ENCODE assay signal across 7 cellular contexts in the genomic region with DNA sequence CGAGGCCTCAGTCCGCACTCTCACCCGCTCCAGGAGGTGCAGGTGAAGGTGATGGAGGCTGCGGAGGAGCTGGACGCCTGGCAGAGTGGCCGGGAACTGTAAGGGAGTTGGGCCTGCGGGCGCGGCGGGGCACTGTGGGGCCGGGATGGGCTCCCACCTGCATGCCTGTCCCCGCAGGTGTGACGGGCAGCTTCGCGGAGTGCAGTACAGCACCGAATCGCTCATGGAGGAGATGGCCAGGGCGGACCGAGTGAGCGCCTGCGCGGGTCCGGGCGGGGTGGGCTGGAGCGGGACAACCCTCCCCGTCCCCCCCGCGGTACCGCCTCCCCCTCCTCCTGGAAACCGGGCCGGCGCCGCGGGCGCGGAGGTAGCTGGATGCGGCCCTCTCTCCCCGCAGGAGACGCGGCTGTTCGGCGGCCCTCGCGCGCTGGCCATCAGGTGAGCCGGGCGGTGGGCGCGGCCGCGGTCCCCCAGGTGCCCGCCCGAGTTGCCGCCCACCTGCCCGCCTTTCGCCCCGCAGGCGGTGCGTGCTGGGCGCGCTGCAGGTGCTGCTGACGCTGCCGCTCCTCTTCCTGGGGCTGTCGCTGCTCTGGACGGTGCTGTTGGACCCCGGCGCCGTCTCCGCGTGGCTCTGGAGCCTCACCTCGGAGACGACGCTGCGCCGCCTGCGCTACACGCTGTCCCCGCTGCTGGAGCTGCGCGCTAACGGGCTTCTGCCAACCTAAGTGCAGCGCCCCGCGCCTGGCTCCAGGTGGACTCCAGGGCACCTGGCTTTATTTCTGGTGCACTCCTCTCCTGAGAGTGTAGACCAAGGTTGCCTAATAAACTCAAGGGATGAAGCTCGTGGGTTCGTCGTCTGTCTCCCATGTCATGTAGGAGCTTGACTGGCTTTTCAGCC. TPM values are rescaled to one million over a fixed set of nuclear protein-coding genes. Genes with fewer than 3 reads are reported as not detected.
DNase-seq lines count a peak whose midpoint lies in the region; ATAC-seq and TF ChIP-seq lines count a peak whose summit lies in the region.
"Not testable (repeated sequence)": the region's sequence is repeated elsewhere in the genome, so short reads cannot be mapped to it uniquely, and the experiment has no call there.

No MANE protein-coding gene starts in this region.

- not testable (repeated sequence) for H3K4me3 Mint-ChIP-seq in CD4-positive, alpha-beta memory T cell; GM23338; activated naive CD4-positive, alpha-beta T cell treated with anti-CD3 and anti-CD28 coated beads, Interleukin-2, amount 10 ng/mL, durations not matched to agents 7 days and 5 days; neural progenitor cell

- not testable (repeated sequence) for TF ChIP-seq CTCF in GM23338 (conservative IDR thresholded peaks at IDR 0.05; ENCODE audit: low read depth in 2 of 2); foreskin keratinocyte (conservative IDR thresholded peaks at IDR 0.05)
- peak; percentile 13 for TF ChIP-seq CTCF in neural progenitor cell (IDR thresholded peaks at IDR 0.05)

- peak in 3 of 5 donors; percentile 13 to 15 (median 14) for DNase-seq in CD4-positive, alpha-beta memory T cell
- DNase-seq in GM23338 (ENCODE audit: low spot score); foreskin keratinocyte; neural progenitor cell (ENCODE audit: low spot score): not testable (repeated sequence)
- peak; percentile 37 for DNase-seq in activated CD4-positive, alpha-beta T cell treated with anti-CD3 and anti-CD28 coated beads for 48 hours
- peak; percentile 30 for DNase-seq in activated naive CD4-positive, alpha-beta T cell treated with anti-CD3 and anti-CD28 coated beads, Interleukin-2, amount 10 ng/mL, durations not matched to agents 7 days and 5 days

- H3F3A ChIP-seq in GM23338 (replicated peaks; ENCODE audit: low read depth); neural progenitor cell (ENCODE audit: low read depth): not testable (repeated sequence)

- H3K9me2 ChIP-seq in GM23338 (ENCODE audit: insufficient read depth) = not testable (repeated sequence)

- not testable (repeated sequence) for H3K4me3 ChIP-seq in CD4-positive, alpha-beta memory T cell (ENCODE audit: low read length in 2 of 2); GM23338; neural progenitor cell

- not testable (repeated sequence) for H3K27me3 Mint-ChIP-seq in CD4-positive, alpha-beta memory T cell; GM23338 (ENCODE audit: insufficient read depth, low read depth, poor library complexity); activated naive CD4-positive, alpha-beta T cell treated with anti-CD3 and anti-CD28 coated beads, Interleukin-2, amount 10 ng/mL, durations not matched to agents 7 days and 5 days; neural progenitor cell (ENCODE audit: insufficient read depth, low read depth)

- not testable (repeated sequence) for H3K36me3 ChIP-seq in CD4-positive, alpha-beta memory T cell (ENCODE audit: insufficient read depth, low read length); GM23338 (ENCODE audit: insufficient read depth); neural progenitor cell

- ATAC-seq in GM23338 (peak; percentile 45), HG03457 (IDR thresholded peaks at IDR 0.05; ENCODE audit: unreplicated experiment) (peak; percentile 1), foreskin keratinocyte (peak; percentile 14)

- H3K27ac Mint-ChIP-seq in CD4-positive, alpha-beta memory T cell; GM23338; activated naive CD4-positive, alpha-beta T cell treated with anti-CD3 and anti-CD28 coated beads, Interleukin-2, amount 10 ng/mL, durations not matched to agents 7 days and 5 days; neural progenitor cell: not testable (repeated sequence)

- not testable (repeated sequence) for H3K4me1 ChIP-seq in CD4-positive, alpha-beta memory T cell (ENCODE audit: insufficient read depth, low read length); GM23338 (ENCODE audit: insufficient read depth); foreskin keratinocyte; neural progenitor cell

- intact Hi-C loops in CD4-positive, alpha-beta memory T cell (cut with micrococcal nuclease) = not testable (repeated sequence)

- not testable (repeated sequence) for H2AFZ ChIP-seq in GM23338; neural progenitor cell (replicated peaks)

- not testable (repeated sequence) for H3K9ac ChIP-seq in neural progenitor cell

- not testable (repeated sequence) for H3K79me2 ChIP-seq in GM23338 (replicated peaks; ENCODE audit: insufficient read depth); neural progenitor cell (ENCODE audit: low read depth)

- H3K9me3 Mint-ChIP-seq in CD4-positive, alpha-beta memory T cell; GM23338; activated naive CD4-positive, alpha-beta T cell treated with anti-CD3 and anti-CD28 coated beads, Interleukin-2, amount 10 ng/mL, durations not matched to agents 7 days and 5 days; neural progenitor cell: not testable (repeated sequence)

- POLR2A ChIA-PET in CD4-positive, alpha-beta memory T cell (lab: Charles Lee; ENCODE audit: partially characterized antibody) = not testable (repeated sequence)

- not testable (repeated sequence) for H3K27ac ChIP-seq in CD4-positive, alpha-beta memory T cell (ENCODE audit: low read depth, low read length); GM23338 (ENCODE audit: low read depth); foreskin keratinocyte; neural progenitor cell

- not testable (repeated sequence) for H3K27me3 ChIP-seq in CD4-positive, alpha-beta memory T cell (ENCODE audit: insufficient read depth, low read length); GM23338 (ENCODE audit: insufficient read depth); foreskin keratinocyte; neural progenitor cell

- CTCF ChIA-PET in CD4-positive, alpha-beta memory T cell (lab: Charles Lee; ENCODE audit: partially characterized antibody); activated naive CD4-positive, alpha-beta T cell treated with anti-CD3 and anti-CD28 coated beads, Interleukin-2, amount 10 ng/mL, durations not matched to agents 7 days and 5 days (lab: Charles Lee): not testable (repeated sequence)

- not testable (repeated sequence) for H4K20me1 ChIP-seq in GM23338 (replicated peaks; ENCODE audit: insufficient read depth); neural progenitor cell (ENCODE audit: low read depth)

- H3K4me1 Mint-ChIP-seq in CD4-positive, alpha-beta memory T cell; GM23338; activated naive CD4-positive, alpha-beta T cell treated with anti-CD3 and anti-CD28 coated beads, Interleukin-2, amount 10 ng/mL, durations not matched to agents 7 days and 5 days; neural progenitor cell: not testable (repeated sequence)

- H3K36me3 Mint-ChIP-seq in CD4-positive, alpha-beta memory T cell; GM23338 (ENCODE audit: low read depth); activated naive CD4-positive, alpha-beta T cell treated with anti-CD3 and anti-CD28 coated beads, Interleukin-2, amount 10 ng/mL, durations not matched to agents 7 days and 5 days; neural progenitor cell: not testable (repeated sequence)

- not testable (repeated sequence) for H3K9me3 ChIP-seq in CD4-positive, alpha-beta memory T cell (ENCODE audit: control insufficient read depth in 1 of 2, low read length in 2 of 2); neural progenitor cell (ENCODE audit: low read depth)

- not testable (repeated sequence) for H3K4me2 ChIP-seq in GM23338
- H3K4me2 ChIP-seq in neural progenitor cell = peak overlapping the region; percentile 38

RNA-seq across cellular contexts. Expression of gene TMEM191C, which starts 2.2 kb away (rescaled TPM):
- total RNA-seq in CD4-positive, alpha-beta memory T cell = 1 to 10 TPM; 3.5 to 4.8 TPM
- polyA plus RNA-seq in CD4-positive, alpha-beta memory T cell = 1 to 10 TPM; 3.1 to 3.6 TPM
- 1.1 and 2.8 TPM in 2 replicates for total RNA-seq in GM23338 (2014; rRNA removed; shearing (Covaris generic))
- polyA plus RNA-seq in GM23338 (2016; fragmentation: Nextera tagmentation; extraction: Ambion mirVana) = 2.5 and 6.1 TPM in 2 replicates
- total RNA-seq in foreskin keratinocyte = 0.46 and 1.2 TPM in 2 replicates
- polyA plus RNA-seq in foreskin keratinocyte = 1.2 and 1.3 TPM in 2 replicates
- 1.5 TPM in 1 of 2 replicates, not detected in the other for total RNA-seq in neural progenitor cell (ENCODE audit: low replicate concordance)

RNA-seq across cellular contexts. Expression of gene HIC2, which starts 52.2 kb away (rescaled TPM):
- 10 to 100 TPM in 1 of 2 experiments, 1 to 10 TPM in 1; 8.9 to 10.6 TPM for total RNA-seq in CD4-positive, alpha-beta memory T cell
- polyA plus RNA-seq in CD4-positive, alpha-beta memory T cell = under 1 TPM; 0.21 to 0.91 TPM
- 28.0 and 34.0 TPM in 2 replicates for total RNA-seq in GM23338 (2014; rRNA removed; shearing (Covaris generic))
- polyA plus RNA-seq in GM23338 (2016; fragmentation: Nextera tagmentation; extraction: Ambion mirVana) (7.7 and 8.0 TPM in 2 replicates), foreskin keratinocyte (0.88 and 1.0 TPM in 2 replicates)
- total RNA-seq in foreskin keratinocyte (2.9 and 3.2 TPM in 2 replicates), neural progenitor cell (ENCODE audit: low replicate concordance) (14.3 and 30.2 TPM in 2 replicates)
